In the genomic region with DNA sequence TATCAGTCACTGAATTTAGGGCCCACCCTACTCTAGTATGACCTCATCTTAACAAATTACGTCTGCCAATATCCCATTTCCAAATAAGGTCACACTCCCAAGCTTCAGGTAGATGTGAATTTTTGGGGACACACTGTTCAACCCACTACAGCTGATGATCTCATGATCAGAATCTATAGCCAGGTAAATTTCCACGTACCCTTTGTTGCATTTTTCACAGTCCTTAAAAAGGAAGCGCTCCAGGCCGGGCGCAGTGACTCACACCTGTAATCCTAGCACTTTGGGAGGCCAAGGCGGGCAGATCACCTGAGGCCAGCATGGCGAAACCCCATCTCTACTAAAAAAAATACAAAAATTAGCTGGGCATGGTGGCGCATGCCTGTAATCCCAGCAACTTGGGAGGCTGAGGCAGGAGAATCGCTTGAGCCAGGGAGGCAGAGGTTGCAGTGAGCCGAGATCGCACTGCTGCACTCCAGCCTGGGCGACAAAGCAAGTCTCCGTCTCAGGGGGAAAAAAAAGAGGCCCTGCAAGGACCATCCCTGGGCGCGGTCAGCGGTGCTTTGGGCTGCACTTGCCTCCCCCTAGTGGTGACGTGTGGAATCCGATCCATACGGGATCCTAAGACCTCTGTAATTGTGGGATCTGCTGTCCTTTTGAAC, we compare ENCODE assay signal across 8 cellular contexts. TPM values are rescaled to one million over a fixed set of nuclear protein-coding genes. Genes with fewer than 3 reads are reported as not detected.
A peak's percentile ranks its signal among the peaks of the same experiment; 100 is the strongest.
DNase-seq lines count a peak whose midpoint lies in the region; ATAC-seq, FAIRE-seq and TF ChIP-seq lines count a peak whose summit lies in the region.
"Not testable (repeated sequence)": the region's sequence is repeated elsewhere in the genome, so short reads cannot be mapped to it uniquely, and the experiment has no call there.

No MANE protein-coding gene starts in this region.

- H3K27ac Mint-ChIP-seq in activated CD4-positive, alpha-beta memory T cell treated with anti-CD3 and anti-CD28 coated beads for 36 hours = peak overlapping the region; percentile 47
- H3K27ac Mint-ChIP-seq in type B pancreatic cell = peak overlapping the region; percentile 70

- peaks cover 48% of the 10 kb centered on the region for H3K36me3 Mint-ChIP-seq in activated CD4-positive, alpha-beta memory T cell treated with anti-CD3 and anti-CD28 coated beads for 36 hours
- H3K36me3 Mint-ChIP-seq in type B pancreatic cell = not testable (repeated sequence)

- H4K20me1 ChIP-seq in PC-3 (ENCODE audit: low read length) = not testable (repeated sequence)

- DNase-seq in GM03348 (ENCODE audit: low spot score) (peak; percentile 91), MG63 (peak; percentile 66), PC-3 (peak; percentile 88), caudate nucleus (lab: John Stamatoyannopoulos, UW) (peak in 38 of 61 donors; percentile 3 to 76 (median 28)), hepatic stellate cell (ENCODE audit: low spot score) (peak; percentile 88), pancreas (peak; percentile 60 to 85 (median 72))
- DNase-seq in activated CD4-positive, alpha-beta memory T cell treated with anti-CD3 and anti-CD28 coated beads for 36 hours = peak; percentile 72
- DNase-seq in type B pancreatic cell (ENCODE audit: extremely low spot score, unreplicated experiment) = not testable (repeated sequence)

- H3K27ac ChIP-seq in PC-3 (ENCODE audit: low read length) (peak overlapping the region; percentile 34), pancreas (peak overlapping the region in 1 of 4 donors; percentile 30)
- not testable (repeated sequence) for H3K27ac ChIP-seq in caudate nucleus (ENCODE audit: low read depth, low read length)

- BruUV-seq in PC-3 (replicated peaks; lab: Mats Ljungman, UMichigan) = not testable (repeated sequence)

- CTCF ChIA-PET in PC-3 (lab: Charles Lee) = interaction anchor here (0.6 to 0.7 kb wide), 2 partner anchors 108 to 167 kb away, joined by 3 to 5 read pairs; no protein-coding TSS in a partner anchor
- CTCF ChIA-PET in activated CD4-positive, alpha-beta memory T cell treated with anti-CD3 and anti-CD28 coated beads for 36 hours (lab: Charles Lee) = interaction anchor here (0.6 to 2.8 kb wide), 12 partner anchors 8 to 171 kb away, joined by 3 to 36 read pairs (median 4); no protein-coding TSS in a partner anchor

- H3K9ac ChIP-seq in PC-3 (ENCODE audit: low read length) = 0 out of 2 replicates have a peak overlapping the region, but pooled peaks have one; percentile 19

- not testable (repeated sequence) for H3F3A ChIP-seq in PC-3 (ENCODE audit: low read length, unreplicated experiment)

- not testable (repeated sequence) for H2AFZ ChIP-seq in PC-3 (ENCODE audit: low read length)

- not testable (repeated sequence) for H3K27me3 Mint-ChIP-seq in activated CD4-positive, alpha-beta memory T cell treated with anti-CD3 and anti-CD28 coated beads for 36 hours; type B pancreatic cell

- not testable (repeated sequence) for H3K9me3 ChIP-seq in MG63; PC-3 (ENCODE audit: low read length); pancreas

- peaks cover 22% of the 10 kb centered on the region for H3K4me1 ChIP-seq in PC-3 (ENCODE audit: insufficient read depth, low read length)
- H3K4me1 ChIP-seq in pancreas = peaks cover 16 to 21% (median 16%) of the 10 kb centered on the region in 3 donors

- H3K4me3 Mint-ChIP-seq in activated CD4-positive, alpha-beta memory T cell treated with anti-CD3 and anti-CD28 coated beads for 36 hours; type B pancreatic cell: not testable (repeated sequence)

- WGBS in pancreas, 2 donors = 45% methylated on average over 19 of the region's 19 CpGs

- POLR2A ChIA-PET in PC-3 (lab: Charles Lee; ENCODE audit: unreplicated experiment); activated CD4-positive, alpha-beta memory T cell treated with anti-CD3 and anti-CD28 coated beads for 36 hours (lab: Charles Lee): not testable (repeated sequence)

- H3K9me2 ChIP-seq in PC-3 (replicated peaks; ENCODE audit: low read length) = not testable (repeated sequence)

- ATAC-seq in PC-3 = peak; percentile 84
- peak; percentile 49 to 81 (median 74) for ATAC-seq in pancreas

- not testable (repeated sequence) for H3K36me3 ChIP-seq in MG63; PC-3 (ENCODE audit: low read depth, low read length)
- peaks cover 0 to 42% (median 4%) of the 10 kb centered on the region in 3 donors for H3K36me3 ChIP-seq in pancreas

- TF ChIP-seq CTCF in PC-3 (conservative IDR thresholded peaks at IDR 0.05; ENCODE audit: low read depth, low read length) (peak; percentile 90), pancreas (IDR thresholded peaks at IDR 0.05) (peak; percentile 83 to 87 (median 86)), type B pancreatic cell (conservative IDR thresholded peaks at IDR 0.05) (peak; percentile 95)

- not testable (repeated sequence) for H3K79me2 ChIP-seq in PC-3 (ENCODE audit: low read length)

- not testable (repeated sequence) for H3K9me3 Mint-ChIP-seq in activated CD4-positive, alpha-beta memory T cell treated with anti-CD3 and anti-CD28 coated beads for 36 hours; type B pancreatic cell

- not testable (repeated sequence) for FAIRE-seq in pancreas (lab: Jason Lieb, UNC)

- not testable (repeated sequence) for H3K4me3 ChIP-seq in MG63; PC-3 (ENCODE audit: low read length); pancreas

- peak overlapping the region; percentile 16 for H3K4me2 ChIP-seq in PC-3 (ENCODE audit: low read length)

- H3K27me3 ChIP-seq in MG63; PC-3 (ENCODE audit: low read length); pancreas: not testable (repeated sequence)

- peaks cover 20% of the 10 kb centered on the region for H3K4me1 Mint-ChIP-seq in activated CD4-positive, alpha-beta memory T cell treated with anti-CD3 and anti-CD28 coated beads for 36 hours (ENCODE audit: low read depth)
- H3K4me1 Mint-ChIP-seq in type B pancreatic cell (ENCODE audit: unreplicated experiment) = not testable (repeated sequence)

- intact Hi-C loops in PC-3 (cut with micrococcal nuclease) = loop anchor here (1.0 to 2.0 kb wide), 3 partner anchors 97 to 167 kb away; partner anchors contain the start of gene P2RX7
- intact Hi-C loops in activated CD4-positive, alpha-beta memory T cell treated with anti-CD3 and anti-CD28 coated beads for 36 hours (cut with micrococcal nuclease) = loop anchor here (2.0 kb wide), 1 partner anchor 169 kb away; no protein-coding TSS in a partner anchor
- intact Hi-C loops in pancreas (cut with DNase I) = loop anchor here in 1 of 3 donors (10.0 kb wide), 1 partner anchor 115 kb away; no protein-coding TSS in a partner anchor

RNA-seq across cellular contexts. Expression of gene P2RX4, which starts 20.1 kb away (rescaled TPM):
- 16.5 and 18.7 TPM in 2 replicates for total RNA-seq in MG63 (2014; rRNA removed; shearing (Covaris generic); ENCODE audit: low replicate concordance)
- total RNA-seq in PC-3 (2014; rRNA removed) (19.4 and 21.6 TPM in 2 replicates), pancreas (10 to 100 TPM; 27.5 to 60.1 (median 33.3) TPM), type B pancreatic cell (ENCODE audit: low replicate concordance) (17.0 and 27.9 TPM in 2 replicates)
- 10 to 100 TPM; 53.4 to 57.5 TPM for total RNA-seq in activated CD4-positive, alpha-beta memory T cell treated with anti-CD3 and anti-CD28 coated beads for 36 hours
- polyA plus RNA-seq in pancreas = 10 to 100 TPM; 31.4 to 34.0 TPM
